In genomic region chr14:30569216-30569902, GRCh38 we compare ENCODE assay signal across 1 cellular context.
TF ChIP-seq lines count a peak whose summit lies in the region.

No MANE protein-coding gene starts in this region.

TF ChIP-seq in A549, 52 proteins besides CTCF, POLR2A, EP300 and RAD21 (continued from another document):
- TF ChIP-seq REST (IDR thresholded peaks at IDR 0.05): no peak
